9 cellular contexts compared by ENCODE assay signal in the genomic region with DNA sequence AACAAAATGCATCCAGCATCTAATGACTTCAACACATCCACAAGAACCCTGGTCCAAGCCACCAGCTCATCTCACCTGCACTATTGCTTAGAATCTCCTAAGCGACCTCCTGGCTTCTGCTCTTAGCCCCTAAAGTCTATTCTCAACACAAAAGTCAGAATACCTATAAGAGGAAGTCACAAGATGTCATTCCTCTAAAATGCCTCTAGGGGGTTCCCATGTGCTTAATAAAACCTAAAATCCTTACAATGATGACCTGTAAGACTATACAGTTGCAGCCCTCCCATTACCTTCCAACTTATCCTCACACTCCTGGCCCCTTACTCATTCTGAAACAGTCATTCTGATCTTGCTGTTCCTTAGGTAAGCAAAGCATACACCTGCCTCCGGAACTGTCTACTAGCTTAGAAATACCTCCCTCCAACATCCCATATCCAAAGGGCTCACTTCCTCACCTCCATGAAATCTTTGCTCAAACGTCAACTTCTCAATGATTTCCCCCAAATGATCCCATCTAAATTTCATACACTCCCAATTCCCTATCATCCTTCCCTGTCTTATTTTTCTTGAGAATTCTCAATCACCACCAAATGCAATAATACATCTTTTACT. TPM values are rescaled to one million over a fixed set of nuclear protein-coding genes. Genes with fewer than 3 reads are reported as not detected.
DNase-seq lines count a peak whose midpoint lies in the region; ATAC-seq, FAIRE-seq and TF ChIP-seq lines count a peak whose summit lies in the region.
"Had no signal": no experiment of that assay in that cellular context is flagged by ENCODE, and none has a peak within 500 bp of the region (broad histone marks: within the 10 kb centered on the region; RNA-seq: fewer than 3 reads in every experiment).

No MANE protein-coding gene starts in this region.

- H3K9me3 ChIP-seq in SK-N-MC (ENCODE audit: low read depth, low read length) (no peaks in the 10 kb centered on the region), fibroblast of lung (ENCODE audit: control insufficient read depth, insufficient read depth, low read depth, low read length) (no peaks in the 10 kb centered on the region), pancreas (no peaks in the 10 kb centered on the region)
- H3K9me3 ChIP-seq: BLaER1 treated with 17β-estradiol and CSF1 and Interleukin-3, amounts not matched to agents 10 nM and 100 nM had no signal

- ATAC-seq in GM21447 (IDR thresholded peaks at IDR 0.05; ENCODE audit: unreplicated experiment) (peak; percentile 89), pancreas (peak in 3 of 4 donors; percentile 56 to 60 (median 56)), HG02970 (IDR thresholded peaks at IDR 0.05; ENCODE audit: low FRiP score, unreplicated experiment) (no peak)

- no peak overlapping the region for H3K4me2 ChIP-seq in fibroblast of lung (ENCODE audit: extremely low read depth, insufficient read depth, low read length)
- H3K4me2 ChIP-seq: BLaER1 treated with 17β-estradiol and CSF1 and Interleukin-3, amounts not matched to agents 10 nM and 100 nM had no signal

- H3K9ac ChIP-seq in SK-N-MC (ENCODE audit: insufficient read length) (no peak overlapping the region), fibroblast of lung (ENCODE audit: insufficient read depth, low read length) (no peak overlapping the region)
- H3K9ac ChIP-seq: BLaER1 treated with 17β-estradiol and CSF1 and Interleukin-3, amounts not matched to agents 10 nM and 100 nM had no signal

- no peaks in the 10 kb centered on the region for H4K20me1 ChIP-seq in fibroblast of lung (ENCODE audit: control insufficient read depth, extremely low read depth, insufficient read depth, low read length)
- H4K20me1 ChIP-seq: BLaER1 treated with 17β-estradiol and CSF1 and Interleukin-3, amounts not matched to agents 10 nM and 100 nM had no signal

- H3K36me3 ChIP-seq in SK-N-MC (ENCODE audit: insufficient read depth, low read length) (no peaks in the 10 kb centered on the region), fibroblast of lung (ENCODE audit: control insufficient read depth, insufficient read depth, low read length) (no peaks in the 10 kb centered on the region), pancreas (no peaks in the 10 kb centered on the region)
- H3K36me3 ChIP-seq: BLaER1 treated with 17β-estradiol and CSF1 and Interleukin-3, amounts not matched to agents 10 nM and 100 nM had no signal

- TF ChIP-seq CTCF in fibroblast of lung (conservative IDR thresholded peaks at IDR 0.05 in 1 of 2, IDR thresholded peaks at IDR 0.05 in 1 of 2; ENCODE audit: low read depth in 1 of 2, low read length in 2 of 2) (peak; percentile 63 to 73), pancreas (IDR thresholded peaks at IDR 0.05) (peak; percentile 38 to 69 (median 59))

- no peak overlapping the region for H3K4me3 ChIP-seq in SK-N-MC
- no peak overlapping the region for H3K4me3 ChIP-seq in fibroblast of lung (replicated peaks in 1 of 4; ENCODE audit: control extremely low read depth in 1 of 4, insufficient read depth in 1 of 4, low read depth in 3 of 4, low read length in 4 of 4)
- H3K4me3 ChIP-seq in pancreas = no peak overlapping the region
- H3K4me3 ChIP-seq: BLaER1 treated with 17β-estradiol and CSF1 and Interleukin-3, amounts not matched to agents 10 nM and 100 nM had no signal

- in situ Hi-C loops in KBM-7 (cut with MboI; ENCODE audit: low pct_unique_long_range_greater_than_20kb, low sequenced_read_pairs) = no loop called here

- H3K4me1 ChIP-seq in fibroblast of lung (ENCODE audit: control insufficient read depth, extremely low read depth, insufficient read depth, low read length) (no peaks in the 10 kb centered on the region), pancreas (peaks cover 12 to 24% (median 18%) of the 10 kb centered on the region in 3 donors)
- H3K4me1 ChIP-seq: BLaER1 treated with 17β-estradiol and CSF1 and Interleukin-3, amounts not matched to agents 10 nM and 100 nM had no signal

- H3K27me3 ChIP-seq in fibroblast of lung (ENCODE audit: control insufficient read depth, insufficient read depth, low read length) (peaks cover 17% of the 10 kb centered on the region), pancreas (no peaks in the 10 kb centered on the region)
- H3K27me3 ChIP-seq: BLaER1 treated with 17β-estradiol and CSF1 and Interleukin-3, amounts not matched to agents 10 nM and 100 nM had no signal

- no peak overlapping the region for H3K27ac ChIP-seq in SK-N-MC
- no peak overlapping the region for H3K27ac ChIP-seq in fibroblast of lung (ENCODE audit: insufficient read depth, low read length)
- no peak overlapping the region for H3K27ac ChIP-seq in pancreas
- H3K27ac ChIP-seq: BLaER1 treated with 17β-estradiol and CSF1 and Interleukin-3, amounts not matched to agents 10 nM and 100 nM had no signal

- 35% methylated on average over 3 of the region's 3 CpGs for WGBS in pancreas, 2 donors

- H3K79me2 ChIP-seq in fibroblast of lung (ENCODE audit: control insufficient read depth, insufficient read depth, low read length) = no peaks in the 10 kb centered on the region

- intact Hi-C loops in pancreas (cut with DNase I) = loop anchor here in 2 of 3 donors (10.0 kb wide), 1 partner anchor 124 kb away; a partner anchor contains a TSS

- FAIRE-seq in pancreas (lab: Jason Lieb, UNC) = no peak

- no peak overlapping the region for H2AFZ ChIP-seq in fibroblast of lung (ENCODE audit: low read length)

- DNase-seq in NCI-H2029 treated with DMSO at 0.1 percent for 48 hours (lab: John Stamatoyannopoulos, UW) (peak; percentile 20), NCI-H2029 (lab: John Stamatoyannopoulos, UW) (no peak), KBM-7 (peak; percentile 69), SK-N-MC (ENCODE audit: low read depth, low spot score) (peak; percentile 35), fibroblast of lung (ENCODE audit: low read depth in 2 of 2) (peak; percentile 39 to 71), pancreas (no peak)

RNA-seq across cellular contexts. Expression of a gene that starts 10.0 kb away (rescaled TPM):
- total RNA-seq in fibroblast of lung = 2.6 and 3.3 TPM in 2 replicates
- polyA plus RNA-seq in fibroblast of lung = 1.0 and 1.7 TPM in 2 replicates
- polyA plus RNA-seq in fibroblast of lung (2012) = 0.90 and 1.7 TPM in 2 replicates
- 0.82 and 6.6 TPM in 2 replicates for polyA minus RNA-seq in fibroblast of lung (ENCODE audit: low replicate concordance)
- 1 to 10 TPM; 2.3 to 6.0 (median 3.5) TPM for total RNA-seq in pancreas
- polyA plus RNA-seq in pancreas = 1 to 10 TPM; 2.0 to 2.3 TPM

RNA-seq across cellular contexts. Expression of a gene that starts 11.0 kb away (rescaled TPM):
- total RNA-seq in fibroblast of lung (18.7 and 20.3 TPM in 2 replicates), pancreas (10 to 100 TPM; 11.8 to 22.1 (median 17.6) TPM)
- polyA plus RNA-seq in fibroblast of lung (14.7 and 21.8 TPM in 2 replicates), pancreas (1 to 10 TPM; 2.5 to 3.1 TPM)
- 10.7 and 18.8 TPM in 2 replicates for polyA plus RNA-seq in fibroblast of lung (2012)
- 2.1 and 3.8 TPM in 2 replicates for polyA minus RNA-seq in fibroblast of lung (ENCODE audit: low replicate concordance)

RNA-seq across cellular contexts. Expression of a gene that starts 23.3 kb away (rescaled TPM):
- 12.6 and 14.5 TPM in 2 replicates for total RNA-seq in fibroblast of lung
- 13.7 and 20.5 TPM in 2 replicates for polyA plus RNA-seq in fibroblast of lung
- polyA plus RNA-seq in fibroblast of lung (2012) = 7.8 and 12.8 TPM in 2 replicates
- polyA minus RNA-seq in fibroblast of lung (ENCODE audit: low replicate concordance) = 1.1 and 1.7 TPM in 2 replicates
- 1 to 10 TPM; 4.4 to 10.0 (median 7.4) TPM for total RNA-seq in pancreas
- polyA plus RNA-seq in pancreas = 1 to 10 TPM; 1.7 to 5.0 TPM

Comparison
In these comparisons a context has a peak if more than half of its experiments do, and no peak if none do; other contexts are left out.
1. DNase-seq: peak in NCI-H2029 treated with DMSO at 0.1 percent for 48 hours (single experiment), KBM-7 (single experiment), SK-N-MC (single experiment) and fibroblast of lung (2 of 2); none in NCI-H2029 (single experiment) and pancreas (0 of 6).